ENCODE assay signal across 1 cellular context in genomic region chr14:105411017-105411941, GRCh38.
TF ChIP-seq lines count a peak whose summit lies in the region.

No MANE protein-coding gene starts in this region.

TF ChIP-seq in K562, 482 proteins besides CTCF, POLR2A, EP300 and RAD21 (continued from another document):
- TF ChIP-seq VEZF1 (CRISPR knock-in tag; IDR thresholded peaks at IDR 0.05) (peak; percentile 42; the same call in 1 of the 2 replicates), ZNF184 (CRISPR knock-in tag; IDR thresholded peaks at IDR 0.05) (peak; percentile 77; the same call in 1 of the 2 replicates), ZBTB5 (IDR thresholded peaks at IDR 0.05) (no peak), ZFX (CRISPR knock-in tag; IDR thresholded peaks at IDR 0.05) (peak; percentile 35; the same call in 1 of the 2 replicates), MIER1 (IDR thresholded peaks at IDR 0.05; ENCODE audit: low read depth) (no peak), L3MBTL2 (IDR thresholded peaks at IDR 0.05) (peak; percentile 67), MGA (IDR thresholded peaks at IDR 0.05) (peak; percentile 53; the same call in 1 of the 2 replicates), KDM1A (IDR thresholded peaks at IDR 0.05) (no peak), CXXC5 (CRISPR knock-in tag; IDR thresholded peaks at IDR 0.05) (0 out of 2 replicates have a peak, but pooled peaks have one; percentile 45), FOXK2 (conservative IDR thresholded peaks at IDR 0.05 in 1 of 2, IDR thresholded peaks at IDR 0.05 in 1 of 2; ENCODE audit: low read depth in 2 of 2) (no peak), ZBTB33 (CRISPR knock-in tag; IDR thresholded peaks at IDR 0.05) (peak; percentile 89), SIN3A (IDR thresholded peaks at IDR 0.05; ENCODE audit: borderline replicate concordance in 2 of 2, control insufficient read depth in 1 of 2, low read depth in 2 of 2, low read length in 2 of 2) (peak in 1 of 2 experiments; percentile 41; a peak in 1 of 4 replicates), ZBTB34 (CRISPR knock-in tag; IDR thresholded peaks at IDR 0.05) (no peak), PHB2 (IDR thresholded peaks at IDR 0.05; ENCODE audit: low read depth) (no peak), CTBP1 (IDR thresholded peaks at IDR 0.05; ENCODE audit: borderline replicate concordance) (no peak), NRF1 (conservative IDR thresholded peaks at IDR 0.05 in 1 of 2, IDR thresholded peaks at IDR 0.05 in 1 of 2) (peak in 1 of 2 experiments; percentile 25; a peak in 2 of 4 replicates), MAZ (CRISPR knock-in tag; conservative IDR thresholded peaks at IDR 0.05 in 1 of 2, IDR thresholded peaks at IDR 0.05 in 1 of 2) (no peak), REST (CRISPR knock-in tag; IDR thresholded peaks at IDR 0.05; ENCODE audit: low read depth) (no peak), POLR2G (IDR thresholded peaks at IDR 0.05; ENCODE audit: low read depth, low read length) (0 out of 2 replicates have a peak, but pooled peaks have one; percentile 18)
